18 cellular contexts compared by ENCODE assay signal in genomic region chr11:48093323-48093722, GRCh38.
DNase-seq lines count a peak whose midpoint lies in the region; ATAC-seq and TF ChIP-seq lines count a peak whose summit lies in the region.
"Had no signal": no experiment of that assay in that cellular context is flagged by ENCODE, and none has a peak within 500 bp of the region (broad histone marks: within the 10 kb centered on the region; RNA-seq: fewer than 3 reads in every experiment).

No MANE protein-coding gene starts in this region.

- H3K9ac ChIP-seq in SK-N-MC (ENCODE audit: insufficient read length), result no peak overlapping the region

- no peaks in the 10 kb centered on the region for H3K9me3 Mint-ChIP-seq in type B pancreatic cell
- H3K9me3 Mint-ChIP-seq: CD4-positive, alpha-beta T cell; H9; naive thymus-derived CD4-positive, alpha-beta T cell had no signal

- no peaks in the 10 kb centered on the region for H3K36me3 ChIP-seq in SK-N-MC (ENCODE audit: insufficient read depth, low read length)
- no peaks in the 10 kb centered on the region for H3K36me3 ChIP-seq in right lobe of liver
- H3K36me3 ChIP-seq in left ventricle myocardium inferior, result no peaks in the 10 kb centered on the region
- H3K36me3 ChIP-seq: lower lobe of right lung had no signal

- H3K27ac Mint-ChIP-seq in type B pancreatic cell, result peak overlapping the region; percentile 78
- H3K27ac Mint-ChIP-seq: H9 had no signal

- no peaks in the 10 kb centered on the region for H3K36me3 Mint-ChIP-seq in type B pancreatic cell

- no peak overlapping the region; the same call in 1 of the 2 replicates for H3K27ac ChIP-seq in SK-N-MC
- peak overlapping the region; percentile 59 to 91 (median 82) for H3K27ac ChIP-seq in right lobe of liver
- H3K27ac ChIP-seq in left ventricle myocardium inferior (replicated peaks), result no peak overlapping the region
- H3K27ac ChIP-seq: lower lobe of right lung had no signal

- TF ChIP-seq CTCF in right lobe of liver (IDR thresholded peaks at IDR 0.05), result no peak
- no peak for TF ChIP-seq CTCF in type B pancreatic cell (conservative IDR thresholded peaks at IDR 0.05)
- no peak for TF ChIP-seq CTCF in left ventricle myocardium inferior (IDR thresholded peaks at IDR 0.05; ENCODE audit: borderline replicate concordance)

- H3K4me1 Mint-ChIP-seq in type B pancreatic cell (ENCODE audit: unreplicated experiment), result peaks cover 51% of the 10 kb centered on the region

- H3K9me3 ChIP-seq in SK-N-MC (ENCODE audit: low read depth, low read length), result no peaks in the 10 kb centered on the region
- H3K9me3 ChIP-seq in right lobe of liver, result no peaks in the 10 kb centered on the region
- H3K9me3 ChIP-seq in left ventricle myocardium inferior (replicated peaks), result no peaks in the 10 kb centered on the region
- H3K9me3 ChIP-seq: lower lobe of right lung had no signal

- WGBS in right lobe of liver (ENCODE audit: insufficient coverage, low coverage, low lambda C conversion rate, missing lambda C conversion rate), result 27% methylated on average over 4 of the region's 4 CpGs

- intact Hi-C loops in right lobe of liver (cut with DNase I), result no loop called here
- intact Hi-C loops in left ventricle myocardium inferior (cut with micrococcal nuclease), result no loop called here

- H3K27me3 ChIP-seq in right lobe of liver (no peaks in the 10 kb centered on the region), left ventricle myocardium inferior (ENCODE audit: low read depth) (no peaks in the 10 kb centered on the region)

- no peak for ATAC-seq in right lobe of liver
- ATAC-seq: activated CD4-positive, alpha-beta T cell treated with anti-CD3 and anti-CD28 coated beads for 36 hours; naive thymus-derived CD4-positive, alpha-beta T cell; Panc1 had no signal

- H3K4me3 ChIP-seq in SK-N-MC, result peak overlapping the region; percentile 44
- no peak overlapping the region for H3K4me3 ChIP-seq in right lobe of liver
- no peak overlapping the region for H3K4me3 ChIP-seq in left ventricle myocardium inferior
- H3K4me3 ChIP-seq: lower lobe of right lung had no signal

- TF ChIP-seq POLR2A in right lobe of liver (IDR thresholded peaks at IDR 0.05), result no peak

- peaks cover 0 to 52% (median 22%) of the 10 kb centered on the region in 4 donors for H3K4me1 ChIP-seq in right lobe of liver
- peaks cover 45% of the 10 kb centered on the region for H3K4me1 ChIP-seq in left ventricle myocardium inferior

- peak; percentile 54 for DNase-seq in NOMO-1 treated with DMSO at 0.1 percent for 48 hours (lab: John Stamatoyannopoulos, UW; ENCODE audit: unreplicated experiment)
- no peak for DNase-seq in NOMO-1 treated with dmso at 0.1 percent for 144 hours (lab: John Stamatoyannopoulos, UW; ENCODE audit: unreplicated experiment)
- no peak for DNase-seq in SK-N-MC (ENCODE audit: low read depth, low spot score)
- no peak for DNase-seq in right lobe of liver
- DNase-seq in type B pancreatic cell (ENCODE audit: extremely low spot score, unreplicated experiment), result no peak
- DNase-seq in NCI-H226, result no peak
- DNase-seq in left ventricle myocardium inferior, result no peak
- DNase-seq in COR-L47 (lab: John Stamatoyannopoulos, UW), result no peak
- DNase-seq: activated CD4-positive, alpha-beta T cell treated with anti-CD3 and anti-CD28 coated beads for 36 hours; activated gamma-delta T cell treated with Interleukin-2 at 50 U/mL for 16 hours; CD4-positive, alpha-beta T cell; effector memory CD4-positive, alpha-beta T cell; H9; lower lobe of right lung; naive thymus-derived CD4-positive, alpha-beta T cell; NCI-H2107; NCI-H748 treated with DMSO at 0.1 percent for 48 hours had no signal

- H3K27me3 Mint-ChIP-seq in type B pancreatic cell, result peaks cover 2% of the 10 kb centered on the region
- H3K27me3 Mint-ChIP-seq: activated CD4-positive, alpha-beta T cell treated with anti-CD3 and anti-CD28 coated beads for 36 hours; CD4-positive, alpha-beta T cell; naive thymus-derived CD4-positive, alpha-beta T cell had no signal

- no peak overlapping the region for H3K4me3 Mint-ChIP-seq in type B pancreatic cell
- H3K4me3 Mint-ChIP-seq: activated CD4-positive, alpha-beta T cell treated with anti-CD3 and anti-CD28 coated beads for 36 hours; CD4-positive, alpha-beta T cell; H9; naive thymus-derived CD4-positive, alpha-beta T cell had no signal

Comparison
In these comparisons a context has a peak if more than half of its experiments do, and no peak if none do; other contexts are left out.
1. H3K27ac ChIP-seq: peak in right lobe of liver (3 of 3); none in SK-N-MC (single experiment) and left ventricle myocardium inferior (single experiment).